ENCODE assay signal across 1 cellular context in the genomic region with DNA sequence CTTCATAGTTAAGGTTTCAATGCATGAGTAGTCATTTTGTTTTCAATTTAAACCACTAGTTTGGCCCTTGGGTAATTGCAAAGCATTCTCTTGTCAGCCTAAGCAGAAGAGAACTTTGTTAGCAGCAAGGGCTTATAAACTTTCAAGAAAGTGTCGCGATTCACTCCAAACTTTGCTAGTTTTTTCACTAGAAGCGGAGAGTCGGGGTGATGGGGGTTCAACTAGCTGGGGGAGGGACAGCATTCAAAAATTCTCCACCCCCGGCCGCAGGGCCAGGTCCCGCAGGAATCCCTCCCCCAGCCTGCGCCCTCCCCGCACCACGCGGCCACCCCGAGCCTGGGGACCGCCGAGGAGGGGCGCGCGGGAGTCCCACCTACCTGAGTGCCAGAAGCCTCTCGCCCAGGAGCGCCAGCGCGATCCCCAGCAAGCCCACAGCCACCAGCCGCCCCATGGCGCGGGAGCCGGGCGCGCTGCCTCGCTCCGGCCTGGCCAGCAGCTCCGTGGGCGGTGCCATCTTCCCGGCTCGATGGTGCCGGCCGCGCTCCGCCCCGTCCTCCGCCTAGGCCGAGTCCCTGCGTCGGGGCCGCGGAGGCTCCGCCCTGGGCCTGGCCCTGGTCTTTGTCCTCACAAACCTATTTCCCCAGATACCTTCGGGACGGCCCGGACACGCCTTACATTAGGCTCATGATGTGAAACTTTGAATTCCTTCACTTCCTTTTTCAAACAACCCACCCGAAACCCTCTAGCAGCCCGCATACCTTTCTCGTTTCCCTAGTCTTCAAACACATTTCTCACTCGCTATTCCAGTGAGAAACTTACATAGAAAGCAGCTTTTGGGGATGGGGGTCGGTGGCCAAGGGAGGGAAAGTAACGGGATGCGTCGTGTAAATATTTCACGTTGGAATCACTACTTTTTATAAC.
TF ChIP-seq lines count a peak whose summit lies in the region.

A gene (minus strand): TSS at position 528 of the 921 bp plus-strand sequence. CDS start 77 bp downstream, at position 451.

TF ChIP-seq in HepG2, 621 proteins besides CTCF, POLR2A, EP300 and RAD21 (continued from another document and continues in another):
- TF ChIP-seq MED8 (CRISPR knock-in tag; IDR thresholded peaks at IDR 0.05; ENCODE audit: insufficient replicate concordance) (no peak), TGIF2 (CRISPR knock-in tag; IDR thresholded peaks at IDR 0.05) (no peak), MED13 (CRISPR knock-in tag; IDR thresholded peaks at IDR 0.05) (0 out of 2 replicates have a peak, but pooled peaks have one; percentile 82), NR2F1 (CRISPR knock-in tag; IDR thresholded peaks at IDR 0.05) (no peak), ZNF33A (CRISPR knock-in tag; IDR thresholded peaks at IDR 0.05; ENCODE audit: borderline replicate concordance) (no peak), SSRP1 (CRISPR knock-in tag; IDR thresholded peaks at IDR 0.05) (no peak), TRIM24 (CRISPR knock-in tag; IDR thresholded peaks at IDR 0.05) (no peak), ZNF235 (CRISPR knock-in tag; IDR thresholded peaks at IDR 0.05; ENCODE audit: borderline replicate concordance) (0 out of 2 replicates have a peak, but pooled peaks have one; percentile 16), RFXAP (CRISPR knock-in tag; IDR thresholded peaks at IDR 0.05; ENCODE audit: borderline replicate concordance) (no peak; the same call in 1 of the 2 replicates), SAFB2 (CRISPR knock-in tag; IDR thresholded peaks at IDR 0.05; ENCODE audit: borderline replicate concordance, low read depth) (peak; percentile 54; the same call in 1 of the 2 replicates), ZNF382 (CRISPR knock-in tag; IDR thresholded peaks at IDR 0.05; ENCODE audit: borderline replicate concordance) (no peak), FOSL1 (CRISPR knock-in tag; IDR thresholded peaks at IDR 0.05; ENCODE audit: borderline replicate concordance) (no peak), EZH2 (conservative IDR thresholded peaks at IDR 0.05; ENCODE audit: low read depth, low read length) (no peak), HMG20B (CRISPR knock-in tag; conservative IDR thresholded peaks at IDR 0.05) (no peak; the same call in 1 of the 2 replicates), NCOR1 (IDR thresholded peaks at IDR 0.05; ENCODE audit: borderline replicate concordance, low read length) (0 out of 2 replicates have a peak, but pooled peaks have one; percentile 29), THYN1 (CRISPR knock-in tag; IDR thresholded peaks at IDR 0.05; ENCODE audit: borderline replicate concordance, low read depth) (no peak), HDAC2 (CRISPR knock-in tag; IDR thresholded peaks at IDR 0.05) (peak; percentile 30; the same call in 1 of the 2 replicates), STAG1 (CRISPR knock-in tag; IDR thresholded peaks at IDR 0.05) (no peak), ZNF768 (CRISPR knock-in tag; IDR thresholded peaks at IDR 0.05) (peak; percentile 76; the same call in 1 of the 2 replicates), ZNF30 (CRISPR knock-in tag; IDR thresholded peaks at IDR 0.05) (0 out of 2 replicates have a peak, but pooled peaks have one; percentile 37), SMARCE1 (IDR thresholded peaks at IDR 0.05; ENCODE audit: borderline replicate concordance) (no peak), ESRRA (CRISPR knock-in tag; IDR thresholded peaks at IDR 0.05; ENCODE audit: low read depth) (no peak), ZNF577 (CRISPR knock-in tag; IDR thresholded peaks at IDR 0.05; ENCODE audit: borderline replicate concordance, low read depth) (no peak), MXD4 (CRISPR knock-in tag; IDR thresholded peaks at IDR 0.05) (peak; percentile 66; the same call in 1 of the 2 replicates), HIVEP1 (CRISPR knock-in tag; IDR thresholded peaks at IDR 0.05) (no peak), ZNF253 (CRISPR knock-in tag; IDR thresholded peaks at IDR 0.05; ENCODE audit: borderline replicate concordance) (peak; percentile 29; the same call in 1 of the 2 replicates), ZNF761 (CRISPR knock-in tag; conservative IDR thresholded peaks at IDR 0.05) (0 out of 2 replicates have a peak, but pooled peaks have one; percentile 81), SRY (CRISPR knock-in tag; IDR thresholded peaks at IDR 0.05) (no peak), CBX5 (CRISPR knock-in tag; IDR thresholded peaks at IDR 0.05; ENCODE audit: borderline replicate concordance) (no peak; the same call in 1 of the 2 replicates), SCMH1 (CRISPR knock-in tag; IDR thresholded peaks at IDR 0.05; ENCODE audit: borderline replicate concordance) (no peak), RARA (CRISPR knock-in tag; IDR thresholded peaks at IDR 0.05) (no peak; the same call in none of the 2 replicates), MTF2 (CRISPR knock-in tag; IDR thresholded peaks at IDR 0.05; ENCODE audit: borderline replicate concordance) (no peak; the same call in 1 of the 2 replicates), GABPA (IDR thresholded peaks at IDR 0.05; ENCODE audit: low read depth, low read length) (no peak), GABPA (CRISPR knock-in tag; IDR thresholded peaks at IDR 0.05; ENCODE audit: low read depth) (0 out of 2 replicates have a peak, but pooled peaks have one; percentile 13), ZNF841 (CRISPR knock-in tag; IDR thresholded peaks at IDR 0.05; ENCODE audit: borderline replicate concordance) (no peak), ATM (IDR thresholded peaks at IDR 0.05; ENCODE audit: borderline replicate concordance) (no peak), ZNF674 (CRISPR knock-in tag; IDR thresholded peaks at IDR 0.05; ENCODE audit: low read depth) (no peak), ZNF430 (CRISPR knock-in tag; IDR thresholded peaks at IDR 0.05) (no peak), KMT2A (CRISPR knock-in tag; IDR thresholded peaks at IDR 0.05) (peak; percentile 91), FOXJ3 (CRISPR knock-in tag; IDR thresholded peaks at IDR 0.05; ENCODE audit: borderline replicate concordance) (no peak), U2AF2 (IDR thresholded peaks at IDR 0.05; ENCODE audit: low read depth, low read length) (no peak), ZNF160 (CRISPR knock-in tag; IDR thresholded peaks at IDR 0.05) (0 out of 2 replicates have a peak, but pooled peaks have one; percentile 42)
- TF ChIP-seq, protein P1, sequence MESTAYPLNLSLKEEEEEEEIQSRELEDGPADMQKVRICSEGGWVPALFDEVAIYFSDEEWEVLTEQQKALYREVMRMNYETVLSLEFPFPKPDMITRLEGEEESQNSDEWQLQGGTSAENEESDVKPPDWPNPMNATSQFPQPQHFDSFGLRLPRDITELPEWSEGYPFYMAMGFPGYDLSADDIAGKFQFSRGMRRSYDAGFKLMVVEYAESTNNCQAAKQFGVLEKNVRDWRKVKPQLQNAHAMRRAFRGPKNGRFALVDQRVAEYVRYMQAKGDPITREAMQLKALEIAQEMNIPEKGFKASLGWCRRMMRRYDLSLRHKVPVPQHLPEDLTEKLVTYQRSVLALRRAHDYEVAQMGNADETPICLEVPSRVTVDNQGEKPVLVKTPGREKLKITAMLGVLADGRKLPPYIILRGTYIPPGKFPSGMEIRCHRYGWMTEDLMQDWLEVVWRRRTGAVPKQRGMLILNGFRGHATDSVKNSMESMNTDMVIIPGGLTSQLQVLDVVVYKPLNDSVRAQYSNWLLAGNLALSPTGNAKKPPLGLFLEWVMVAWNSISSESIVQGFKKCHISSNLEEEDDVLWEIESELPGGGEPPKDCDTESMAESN (CRISPR knock-in tag; conservative IDR thresholded peaks at IDR 0.05): peak; percentile 95
- TF ChIP-seq, protein P2, sequence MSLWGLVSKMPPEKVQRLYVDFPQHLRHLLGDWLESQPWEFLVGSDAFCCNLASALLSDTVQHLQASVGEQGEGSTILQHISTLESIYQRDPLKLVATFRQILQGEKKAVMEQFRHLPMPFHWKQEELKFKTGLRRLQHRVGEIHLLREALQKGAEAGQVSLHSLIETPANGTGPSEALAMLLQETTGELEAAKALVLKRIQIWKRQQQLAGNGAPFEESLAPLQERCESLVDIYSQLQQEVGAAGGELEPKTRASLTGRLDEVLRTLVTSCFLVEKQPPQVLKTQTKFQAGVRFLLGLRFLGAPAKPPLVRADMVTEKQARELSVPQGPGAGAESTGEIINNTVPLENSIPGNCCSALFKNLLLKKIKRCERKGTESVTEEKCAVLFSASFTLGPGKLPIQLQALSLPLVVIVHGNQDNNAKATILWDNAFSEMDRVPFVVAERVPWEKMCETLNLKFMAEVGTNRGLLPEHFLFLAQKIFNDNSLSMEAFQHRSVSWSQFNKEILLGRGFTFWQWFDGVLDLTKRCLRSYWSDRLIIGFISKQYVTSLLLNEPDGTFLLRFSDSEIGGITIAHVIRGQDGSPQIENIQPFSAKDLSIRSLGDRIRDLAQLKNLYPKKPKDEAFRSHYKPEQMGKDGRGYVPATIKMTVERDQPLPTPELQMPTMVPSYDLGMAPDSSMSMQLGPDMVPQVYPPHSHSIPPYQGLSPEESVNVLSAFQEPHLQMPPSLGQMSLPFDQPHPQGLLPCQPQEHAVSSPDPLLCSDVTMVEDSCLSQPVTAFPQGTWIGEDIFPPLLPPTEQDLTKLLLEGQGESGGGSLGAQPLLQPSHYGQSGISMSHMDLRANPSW (CRISPR knock-in tag; IDR thresholded peaks at IDR 0.05; ENCODE audit: borderline replicate concordance): no peak
- TF ChIP-seq, protein P3, sequence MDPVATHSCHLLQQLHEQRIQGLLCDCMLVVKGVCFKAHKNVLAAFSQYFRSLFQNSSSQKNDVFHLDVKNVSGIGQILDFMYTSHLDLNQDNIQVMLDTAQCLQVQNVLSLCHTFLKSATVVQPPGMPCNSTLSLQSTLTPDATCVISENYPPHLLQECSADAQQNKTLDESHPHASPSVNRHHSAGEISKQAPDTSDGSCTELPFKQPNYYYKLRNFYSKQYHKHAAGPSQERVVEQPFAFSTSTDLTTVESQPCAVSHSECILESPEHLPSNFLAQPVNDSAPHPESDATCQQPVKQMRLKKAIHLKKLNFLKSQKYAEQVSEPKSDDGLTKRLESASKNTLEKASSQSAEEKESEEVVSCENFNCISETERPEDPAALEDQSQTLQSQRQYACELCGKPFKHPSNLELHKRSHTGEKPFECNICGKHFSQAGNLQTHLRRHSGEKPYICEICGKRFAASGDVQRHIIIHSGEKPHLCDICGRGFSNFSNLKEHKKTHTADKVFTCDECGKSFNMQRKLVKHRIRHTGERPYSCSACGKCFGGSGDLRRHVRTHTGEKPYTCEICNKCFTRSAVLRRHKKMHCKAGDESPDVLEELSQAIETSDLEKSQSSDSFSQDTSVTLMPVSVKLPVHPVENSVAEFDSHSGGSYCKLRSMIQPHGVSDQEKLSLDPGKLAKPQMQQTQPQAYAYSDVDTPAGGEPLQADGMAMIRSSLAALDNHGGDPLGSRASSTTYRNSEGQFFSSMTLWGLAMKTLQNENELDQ (CRISPR knock-in tag; IDR thresholded peaks at IDR 0.05; ENCODE audit: borderline replicate concordance): no peak
- TF ChIP-seq, protein P4, sequence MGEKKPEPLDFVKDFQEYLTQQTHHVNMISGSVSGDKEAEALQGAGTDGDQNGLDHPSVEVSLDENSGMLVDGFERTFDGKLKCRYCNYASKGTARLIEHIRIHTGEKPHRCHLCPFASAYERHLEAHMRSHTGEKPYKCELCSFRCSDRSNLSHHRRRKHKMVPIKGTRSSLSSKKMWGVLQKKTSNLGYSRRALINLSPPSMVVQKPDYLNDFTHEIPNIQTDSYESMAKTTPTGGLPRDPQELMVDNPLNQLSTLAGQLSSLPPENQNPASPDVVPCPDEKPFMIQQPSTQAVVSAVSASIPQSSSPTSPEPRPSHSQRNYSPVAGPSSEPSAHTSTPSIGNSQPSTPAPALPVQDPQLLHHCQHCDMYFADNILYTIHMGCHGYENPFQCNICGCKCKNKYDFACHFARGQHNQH (CRISPR knock-in tag; IDR thresholded peaks at IDR 0.05): peak; percentile 66
- TF ChIP-seq, protein P5, sequence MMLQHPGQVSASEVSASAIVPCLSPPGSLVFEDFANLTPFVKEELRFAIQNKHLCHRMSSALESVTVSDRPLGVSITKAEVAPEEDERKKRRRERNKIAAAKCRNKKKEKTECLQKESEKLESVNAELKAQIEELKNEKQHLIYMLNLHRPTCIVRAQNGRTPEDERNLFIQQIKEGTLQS (CRISPR knock-in tag; IDR thresholded peaks at IDR 0.05): 0 out of 2 replicates have a peak, but pooled peaks have one; percentile 51
- TF ChIP-seq, protein P6, sequence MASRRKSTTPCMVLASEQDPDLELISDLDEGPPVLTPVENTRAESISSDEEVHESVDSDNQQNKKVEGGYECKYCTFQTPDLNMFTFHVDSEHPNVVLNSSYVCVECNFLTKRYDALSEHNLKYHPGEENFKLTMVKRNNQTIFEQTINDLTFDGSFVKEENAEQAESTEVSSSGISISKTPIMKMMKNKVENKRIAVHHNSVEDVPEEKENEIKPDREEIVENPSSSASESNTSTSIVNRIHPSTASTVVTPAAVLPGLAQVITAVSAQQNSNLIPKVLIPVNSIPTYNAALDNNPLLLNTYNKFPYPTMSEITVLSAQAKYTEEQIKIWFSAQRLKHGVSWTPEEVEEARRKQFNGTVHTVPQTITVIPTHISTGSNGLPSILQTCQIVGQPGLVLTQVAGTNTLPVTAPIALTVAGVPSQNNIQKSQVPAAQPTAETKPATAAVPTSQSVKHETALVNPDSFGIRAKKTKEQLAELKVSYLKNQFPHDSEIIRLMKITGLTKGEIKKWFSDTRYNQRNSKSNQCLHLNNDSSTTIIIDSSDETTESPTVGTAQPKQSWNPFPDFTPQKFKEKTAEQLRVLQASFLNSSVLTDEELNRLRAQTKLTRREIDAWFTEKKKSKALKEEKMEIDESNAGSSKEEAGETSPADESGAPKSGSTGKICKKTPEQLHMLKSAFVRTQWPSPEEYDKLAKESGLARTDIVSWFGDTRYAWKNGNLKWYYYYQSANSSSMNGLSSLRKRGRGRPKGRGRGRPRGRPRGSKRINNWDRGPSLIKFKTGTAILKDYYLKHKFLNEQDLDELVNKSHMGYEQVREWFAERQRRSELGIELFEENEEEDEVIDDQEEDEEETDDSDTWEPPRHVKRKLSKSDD (CRISPR knock-in tag; IDR thresholded peaks at IDR 0.05; ENCODE audit: low read depth): peak; percentile 65; the same call in 1 of the 2 replicates
- TF ChIP-seq, protein P7, sequence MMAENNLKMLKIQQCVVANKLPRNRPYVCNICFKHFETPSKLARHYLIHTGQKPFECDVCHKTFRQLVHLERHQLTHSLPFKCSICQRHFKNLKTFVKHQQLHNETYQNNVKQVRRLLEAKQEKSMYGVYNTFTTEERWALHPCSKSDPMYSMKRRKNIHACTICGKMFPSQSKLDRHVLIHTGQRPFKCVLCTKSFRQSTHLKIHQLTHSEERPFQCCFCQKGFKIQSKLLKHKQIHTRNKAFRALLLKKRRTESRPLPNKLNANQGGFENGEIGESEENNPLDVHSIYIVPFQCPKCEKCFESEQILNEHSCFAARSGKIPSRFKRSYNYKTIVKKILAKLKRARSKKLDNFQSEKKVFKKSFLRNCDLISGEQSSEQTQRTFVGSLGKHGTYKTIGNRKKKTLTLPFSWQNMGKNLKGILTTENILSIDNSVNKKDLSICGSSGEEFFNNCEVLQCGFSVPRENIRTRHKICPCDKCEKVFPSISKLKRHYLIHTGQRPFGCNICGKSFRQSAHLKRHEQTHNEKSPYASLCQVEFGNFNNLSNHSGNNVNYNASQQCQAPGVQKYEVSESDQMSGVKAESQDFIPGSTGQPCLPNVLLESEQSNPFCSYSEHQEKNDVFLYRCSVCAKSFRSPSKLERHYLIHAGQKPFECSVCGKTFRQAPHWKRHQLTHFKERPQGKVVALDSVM (CRISPR knock-in tag; IDR thresholded peaks at IDR 0.05): no peak
- TF ChIP-seq, protein P8, sequence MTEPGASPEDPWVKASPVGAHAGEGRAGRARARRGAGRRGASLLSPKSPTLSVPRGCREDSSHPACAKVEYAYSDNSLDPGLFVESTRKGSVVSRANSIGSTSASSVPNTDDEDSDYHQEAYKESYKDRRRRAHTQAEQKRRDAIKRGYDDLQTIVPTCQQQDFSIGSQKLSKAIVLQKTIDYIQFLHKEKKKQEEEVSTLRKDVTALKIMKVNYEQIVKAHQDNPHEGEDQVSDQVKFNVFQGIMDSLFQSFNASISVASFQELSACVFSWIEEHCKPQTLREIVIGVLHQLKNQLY (CRISPR knock-in tag; IDR thresholded peaks at IDR 0.05): no peak
